ENCODE assay signal across 1 cellular context in genomic region chr17:46943218-46943510, GRCh38.
A peak's percentile ranks its signal among the peaks of the same experiment; 100 is the strongest.
TF ChIP-seq lines count a peak whose summit lies in the region.

No MANE protein-coding gene starts in this region.

TF ChIP-seq in GM12878, 131 proteins besides CTCF, POLR2A, EP300 and RAD21:
- TF ChIP-seq ZNF384 (IDR thresholded peaks at IDR 0.05; ENCODE audit: borderline replicate concordance, low read depth, low read length) (no peak), POLR2AphosphoS5 (IDR thresholded peaks at IDR 0.05; ENCODE audit: low read length) (no peak), MTA3 (IDR thresholded peaks at IDR 0.05; ENCODE audit: borderline replicate concordance, low read length) (0 out of 2 replicates have a peak, but pooled peaks have one; percentile 28)
